10 cellular contexts compared by ENCODE assay signal in genomic region chr6:5968817-5969726, GRCh38. TPM values are rescaled to one million over a fixed set of nuclear protein-coding genes. Genes with fewer than 3 reads are reported as not detected.
A peak's percentile ranks its signal among the peaks of the same experiment; 100 is the strongest.
DNase-seq lines count a peak whose midpoint lies in the region; ATAC-seq and TF ChIP-seq lines count a peak whose summit lies in the region.
"Had no signal": no experiment of that assay in that cellular context is flagged by ENCODE, and none has a peak within 500 bp of the region (broad histone marks: within the 10 kb centered on the region; RNA-seq: fewer than 3 reads in every experiment).

No MANE protein-coding gene starts in this region.

- ATAC-seq in GM23338 = peak; percentile 40; the same call in 2 of the 3 replicates
- ATAC-seq in PC-3 = peak; percentile 88
- no peak for ATAC-seq in GM21390 (IDR thresholded peaks at IDR 0.05; ENCODE audit: unreplicated experiment)
- ATAC-seq in GM21515 (IDR thresholded peaks at IDR 0.05; ENCODE audit: unreplicated experiment) = no peak
- ATAC-seq in GM21526 (IDR thresholded peaks at IDR 0.05; ENCODE audit: low FRiP score, unreplicated experiment) = no peak

- no peak overlapping the region for H3K9ac ChIP-seq in PC-3 (ENCODE audit: low read length)

- TF ChIP-seq CTCF in GM23338 (conservative IDR thresholded peaks at IDR 0.05; ENCODE audit: low read depth in 2 of 2) = no peak
- no peak for TF ChIP-seq CTCF in PC-3 (conservative IDR thresholded peaks at IDR 0.05; ENCODE audit: low read depth, low read length)
- no peak for TF ChIP-seq CTCF in epithelial cell of esophagus (IDR thresholded peaks at IDR 0.05; ENCODE audit: insufficient read depth, low read depth, low read length, missing control alignments)

- H3K27ac ChIP-seq in GM23338 (ENCODE audit: low read depth) = no peak overlapping the region
- peak overlapping the region; percentile 74 for H3K27ac ChIP-seq in PC-3 (ENCODE audit: low read length)

- H3K9me2 ChIP-seq in GM23338 (ENCODE audit: insufficient read depth) (no peaks in the 10 kb centered on the region; the same call in 1 of the 2 replicates), PC-3 (replicated peaks; ENCODE audit: low read length) (no peaks in the 10 kb centered on the region)

- no peaks in the 10 kb centered on the region for H3F3A ChIP-seq in GM23338 (replicated peaks; ENCODE audit: low read depth)
- H3F3A ChIP-seq in PC-3 (ENCODE audit: low read length, unreplicated experiment) = no peaks in the 10 kb centered on the region

- H3K4me3 ChIP-seq in GM23338 = no peak overlapping the region
- peak overlapping the region; percentile 36; the same call in 1 of the 2 replicates for H3K4me3 ChIP-seq in PC-3 (ENCODE audit: low read length)
- no peak overlapping the region for H3K4me3 ChIP-seq in epithelial cell of esophagus (ENCODE audit: low read length)

- H3K27ac Mint-ChIP-seq in GM23338 = no peak overlapping the region; the same call in 1 of the 2 replicates

- peaks cover 2% of the 10 kb centered on the region; the same call in 1 of the 3 replicates for H3K9me3 Mint-ChIP-seq in GM23338

- no peaks in the 10 kb centered on the region; the same call in 2 of the 3 replicates for H3K36me3 Mint-ChIP-seq in GM23338 (ENCODE audit: low read depth)

- H3K9me3 ChIP-seq in PC-3 (ENCODE audit: low read length) = no peaks in the 10 kb centered on the region

- intact Hi-C loops in PC-3 (cut with micrococcal nuclease) = no loop called here

- peak; percentile 21 for DNase-seq in GM23338 (ENCODE audit: low spot score)
- DNase-seq in PC-3 = peak; percentile 89
- peak; percentile 21 for DNase-seq in epithelial cell of esophagus (ENCODE audit: low read depth)
- peak; percentile 13 for DNase-seq in renal cortical epithelial cell (ENCODE audit: low read depth)
- DNase-seq in activated CD4-positive, alpha-beta T cell treated with anti-CD3 and anti-CD28 coated beads, Interleukin-2, amount 50 U/mL, for 48 hours = no peak
- DNase-seq: activated effector memory CD4-positive, alpha-beta T cell treated with anti-CD3 and anti-CD28 coated beads, Interleukin-2, amount 50 U/mL, for 16 hours; erythroblast had no signal

- CTCF ChIA-PET in PC-3 (lab: Charles Lee) = no interaction called here

- no peaks in the 10 kb centered on the region for H4K20me1 ChIP-seq in GM23338 (replicated peaks; ENCODE audit: insufficient read depth)
- no peaks in the 10 kb centered on the region for H4K20me1 ChIP-seq in PC-3 (ENCODE audit: low read length)

- BruUV-seq in PC-3 (replicated peaks; lab: Mats Ljungman, UMichigan) = no TSS peak

- H3K4me2 ChIP-seq in GM23338 (no peak overlapping the region), PC-3 (ENCODE audit: low read length) (peak overlapping the region; percentile 72)

- no peaks in the 10 kb centered on the region for H3K27me3 Mint-ChIP-seq in GM23338 (ENCODE audit: insufficient read depth, low read depth, poor library complexity)

- POLR2A ChIA-PET in PC-3 (lab: Charles Lee; ENCODE audit: unreplicated experiment) = no interaction called here

- no peak overlapping the region for H3K4me3 Mint-ChIP-seq in GM23338

- H3K4me1 ChIP-seq in GM23338 (ENCODE audit: insufficient read depth) = no peaks in the 10 kb centered on the region
- H3K4me1 ChIP-seq in PC-3 (ENCODE audit: insufficient read depth, low read length) = peaks cover 27% of the 10 kb centered on the region

- H3K36me3 ChIP-seq in GM23338 (ENCODE audit: insufficient read depth) = no peaks in the 10 kb centered on the region
- H3K36me3 ChIP-seq in PC-3 (ENCODE audit: low read depth, low read length) = no peaks in the 10 kb centered on the region

- H3K27me3 ChIP-seq in GM23338 (ENCODE audit: insufficient read depth) = no peaks in the 10 kb centered on the region
- no peaks in the 10 kb centered on the region for H3K27me3 ChIP-seq in PC-3 (ENCODE audit: low read length)

- H2AFZ ChIP-seq in GM23338 = no peak overlapping the region
- H2AFZ ChIP-seq in PC-3 (ENCODE audit: low read length) = no peak overlapping the region

- H3K4me1 Mint-ChIP-seq in GM23338 = peaks cover 14% of the 10 kb centered on the region

- H3K79me2 ChIP-seq in GM23338 (replicated peaks; ENCODE audit: insufficient read depth) (no peaks in the 10 kb centered on the region), PC-3 (ENCODE audit: low read length) (no peaks in the 10 kb centered on the region)

TF ChIP-seq in GM23338, 12 proteins besides CTCF, POLR2A, EP300 and RAD21 (continues in another document):
- no peak for TF ChIP-seq POLR2AphosphoS5 (IDR thresholded peaks at IDR 0.05; ENCODE audit: low read depth)
- no peak for TF ChIP-seq REST (IDR thresholded peaks at IDR 0.05; ENCODE audit: unreplicated experiment)
- TF ChIP-seq ZNF331 (CRISPR knock-in tag; IDR thresholded peaks at IDR 0.05; ENCODE audit: low read depth) = no peak
- TF ChIP-seq EZH2 (IDR thresholded peaks at IDR 0.05; ENCODE audit: low read depth, unreplicated experiment) = no peak
- no peak for TF ChIP-seq CREB1 (CRISPR knock-in tag; IDR thresholded peaks at IDR 0.05; ENCODE audit: low read depth)
- TF ChIP-seq ETS1 (IDR thresholded peaks at IDR 0.05) = no peak
- TF ChIP-seq STAT1 (IDR thresholded peaks at IDR 0.05; ENCODE audit: unreplicated experiment) = no peak
- no peak for TF ChIP-seq JUNB (IDR thresholded peaks at IDR 0.05; ENCODE audit: unreplicated experiment)

RNA-seq across cellular contexts. Expression of gene NRN1, which starts 37.7 kb away (rescaled TPM):
- 0.23 TPM in 1 of 2 replicates, not detected in the other for total RNA-seq in GM23338 (2014; rRNA removed; shearing (Covaris generic))
- polyA plus RNA-seq in GM23338 (2016; fragmentation: Nextera tagmentation; extraction: Ambion mirVana) = 0.42 and 0.71 TPM in 2 replicates
- total RNA-seq in PC-3 (2014; rRNA removed) (not detected in 2 replicates), renal cortical epithelial cell (0.45 and 3.6 TPM in 2 replicates)

Comparison
In these comparisons a context has a peak if more than half of its experiments do, and no peak if none do; other contexts are left out.
1. ATAC-seq: peak in GM23338 (single experiment) and PC-3 (single experiment); none in GM21390 (single experiment), GM21515 (single experiment) and GM21526 (single experiment).
2. DNase-seq: peak in GM23338 (single experiment), PC-3 (single experiment), epithelial cell of esophagus (single experiment) and renal cortical epithelial cell (single experiment); none in activated CD4-positive, alpha-beta T cell treated with anti-CD3 and anti-CD28 coated beads, Interleukin-2, amount 50 U/mL, for 48 hours (0 of 2).